8 cellular contexts compared by ENCODE assay signal in genomic region chr11:44065851-44066731, GRCh38.
DNase-seq lines count a peak whose midpoint lies in the region; ATAC-seq lines count a peak whose summit lies in the region.

TSS of gene ACCS (plus strand) at chr11:44066270. CDS start at chr11:44067628, 1,358 bp downstream.

- ATAC-seq in GM19324 (IDR thresholded peaks at IDR 0.05; ENCODE audit: low FRiP score, unreplicated experiment) (peak; percentile 95), HG03457 (IDR thresholded peaks at IDR 0.05; ENCODE audit: unreplicated experiment) (peak; percentile 95), memory B cell (ENCODE audit: low read depth) (peak; percentile 94)

- H3K36me3 ChIP-seq in BLaER1 = no peaks in the 10 kb centered on the region
- no peaks in the 10 kb centered on the region for H3K36me3 ChIP-seq in effector memory CD4-positive, alpha-beta T cell (ENCODE audit: control insufficient read depth, insufficient read depth, low read length)

- H3K27me3 ChIP-seq in BLaER1 = peaks cover 15% of the 10 kb centered on the region
- H3K27me3 ChIP-seq in effector memory CD4-positive, alpha-beta T cell (replicated peaks; ENCODE audit: control insufficient read depth, insufficient read depth, low read length, poor library complexity, severe bottlenecking) = no peaks in the 10 kb centered on the region

- peak within 1 kb of the TSS; percentile 87 for H3K27ac Mint-ChIP-seq in memory B cell

- peaks cover 5% of the 10 kb centered on the region for H3K36me3 Mint-ChIP-seq in memory B cell

- peaks cover 13% of the 10 kb centered on the region; the same call in 1 of the 2 replicates for H3K9me3 ChIP-seq in BLaER1
- H3K9me3 ChIP-seq in effector memory CD4-positive, alpha-beta T cell (ENCODE audit: control insufficient read depth, low read length) = no peaks in the 10 kb centered on the region

- H4K20me1 ChIP-seq in BLaER1 = no peaks in the 10 kb centered on the region

- H3K27ac ChIP-seq in BLaER1 = 0 out of 2 replicates have a peak within 1 kb of the TSS, but pooled peaks have one; percentile 28
- peak within 1 kb of the TSS; percentile 64 for H3K27ac ChIP-seq in effector memory CD4-positive, alpha-beta T cell (ENCODE audit: insufficient read depth, low read length, poor library complexity, severe bottlenecking)

- peaks cover 14% of the 10 kb centered on the region for H3K4me1 Mint-ChIP-seq in memory B cell

- H3K4me2 ChIP-seq in BLaER1 = peak within 1 kb of the TSS; percentile 70

- H3K27me3 Mint-ChIP-seq in memory B cell = no peaks in the 10 kb centered on the region

- peak within 1 kb of the TSS; percentile 91 for H3K4me3 Mint-ChIP-seq in memory B cell

- 0 out of 2 replicates have a peak, but pooled peaks cover 5% of the 10 kb centered on the region for H3K4me1 ChIP-seq in BLaER1
- H3K4me1 ChIP-seq in effector memory CD4-positive, alpha-beta T cell (ENCODE audit: control insufficient read depth, insufficient read depth, low read length, poor library complexity, severe bottlenecking) = peaks cover 8% of the 10 kb centered on the region

- H3K9ac ChIP-seq in BLaER1 = peak within 1 kb of the TSS; percentile 51

- no peaks in the 10 kb centered on the region for H3K9me3 Mint-ChIP-seq in memory B cell

- peak within 1 kb of the TSS; percentile 59 for H3K4me3 ChIP-seq in BLaER1
- H3K4me3 ChIP-seq in effector memory CD4-positive, alpha-beta T cell (ENCODE audit: insufficient read depth, low read depth, low read length, poor library complexity, severe bottlenecking) = peak within 1 kb of the TSS; percentile 64

- DNase-seq in NCI-H774 (lab: John Stamatoyannopoulos, UW) (peak; percentile 88), memory B cell (ENCODE audit: low spot score in 2 of 2) (peak; percentile 84 to 90)
- DNase-seq in activated CD8-positive, alpha-beta memory T cell treated with anti-CD3 and anti-CD28 coated beads for 48 hours (ENCODE audit: low read depth in 2 of 3, low spot score in 2 of 3) = peak; percentile 63 to 79 (median 65)
- peak; percentile 67 to 83 (median 83) for DNase-seq in effector memory CD4-positive, alpha-beta T cell
- DNase-seq in stimulated activated CD8-positive, alpha-beta memory T cell treated with anti-CD3 and anti-CD28 coated beads, Interleukin-12 subunit alpha, Interleukin-12 subunit beta, amount 100 ng/mL, for 1 hour (ENCODE audit: low read depth) = peak; percentile 80

Comparison
In these comparisons a context has a peak if more than half of its experiments do, and no peak if none do; other contexts are left out.
1. Peak in every context shown above with its lines: DNase-seq, ATAC-seq, H3K4me3 ChIP-seq and H3K27ac ChIP-seq.